9 cellular contexts compared by ENCODE assay signal in the genomic region with DNA sequence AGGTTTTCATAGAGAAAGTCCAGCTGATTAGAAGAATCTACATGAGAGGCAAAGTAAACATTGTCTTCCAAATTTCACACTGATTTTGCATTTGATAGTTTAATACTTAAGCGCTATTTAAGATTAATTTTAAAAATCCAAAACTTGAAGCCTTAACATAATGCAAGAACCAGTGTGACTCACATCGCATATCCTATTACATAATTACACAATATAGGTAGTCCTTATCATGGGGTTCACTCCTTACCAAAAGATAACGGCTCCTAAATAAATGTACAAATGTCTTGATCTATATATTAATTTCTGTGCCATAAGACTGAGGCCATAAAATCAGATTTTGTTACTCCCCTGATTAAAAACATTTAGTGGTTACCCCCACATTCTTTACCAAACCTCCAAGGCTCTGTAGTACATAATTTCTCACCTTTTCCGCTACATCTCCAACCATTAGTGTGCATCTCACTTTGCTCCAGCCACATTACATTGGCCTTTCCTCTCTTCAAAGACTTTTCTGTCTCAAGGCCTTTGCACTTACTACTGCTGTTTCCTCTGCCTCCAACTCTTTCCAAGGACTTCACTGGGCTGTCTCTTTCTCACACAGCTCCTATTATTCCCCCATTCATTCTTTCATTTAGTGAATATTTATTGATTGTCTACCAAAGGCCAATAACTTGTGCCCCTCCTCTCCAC. TPM values are rescaled to one million over a fixed set of nuclear protein-coding genes. Genes with fewer than 3 reads are reported as not detected.
DNase-seq lines count a peak whose midpoint lies in the region; ATAC-seq, FAIRE-seq and TF ChIP-seq lines count a peak whose summit lies in the region.
"Had no signal": no experiment of that assay in that cellular context is flagged by ENCODE, and none has a peak within 500 bp of the region (broad histone marks: within the 10 kb centered on the region; RNA-seq: fewer than 3 reads in every experiment).

No MANE protein-coding gene starts in this region.

- H3K9me1 ChIP-seq in keratinocyte (ENCODE audit: control insufficient read depth, extremely low read depth, insufficient read depth, low read length), result no peaks in the 10 kb centered on the region

- FAIRE-seq in keratinocyte (lab: Jason Lieb, UNC), result no peak

- H3K27ac ChIP-seq in keratinocyte (ENCODE audit: control insufficient read depth, insufficient read depth, low read length), result peak overlapping the region; percentile 99
- H3K27ac ChIP-seq in thymus (ENCODE audit: low read depth), result no peak overlapping the region
- H3K27ac ChIP-seq in substantia nigra (ENCODE audit: low read depth, low read length, poor library complexity, severe bottlenecking), result no peak overlapping the region

- DNase-seq in activated CD4-positive, alpha-beta T cell treated with anti-CD3 and anti-CD28 coated beads, Interleukin-2, amount 10 ng/mL, durations not matched to agents 24 days and 14 days, result no peak
- no peak for DNase-seq in activated CD4-positive, alpha-beta T cell treated with anti-CD3 and anti-CD28 coated beads for 4 hours
- no peak for DNase-seq in activated T-helper 2 cell treated with anti-CD3 and anti-CD28 coated beads, Interferon-gamma antibody, Interleukin-2, Interleukin-4, amounts not matched to agents 10 μg/mL and 5 μg/mL and 100 μg/mL, durations not matched to agents 14 hours and 24 hours and 36 hours (ENCODE audit: low spot score)
- no peak for DNase-seq in keratinocyte (ENCODE audit: low read depth, low spot score)
- DNase-seq in substantia nigra (lab: John Stamatoyannopoulos, UW), result no peak
- DNase-seq in omental fat pad (ENCODE audit: low spot score), result no peak

- H3K36me3 Mint-ChIP-seq in activated CD4-positive, alpha-beta T cell treated with anti-CD3 and anti-CD28 coated beads, Interleukin-2, amount 10 ng/mL, durations not matched to agents 24 days and 14 days (ENCODE audit: low read depth), result peaks cover 37% of the 10 kb centered on the region
- peaks cover 43% of the 10 kb centered on the region for H3K36me3 Mint-ChIP-seq in activated T-helper 2 cell treated with anti-CD3 and anti-CD28 coated beads, Interferon-gamma antibody, Interleukin-2, Interleukin-4, amounts not matched to agents 10 μg/mL and 5 μg/mL and 100 μg/mL, durations not matched to agents 14 hours and 24 hours and 36 hours (ENCODE audit: low read depth)

- H3K27me3 Mint-ChIP-seq in activated CD4-positive, alpha-beta T cell treated with anti-CD3 and anti-CD28 coated beads, Interleukin-2, amount 10 ng/mL, durations not matched to agents 24 days and 14 days, result no peaks in the 10 kb centered on the region
- H3K27me3 Mint-ChIP-seq in activated T-helper 2 cell treated with anti-CD3 and anti-CD28 coated beads, Interferon-gamma antibody, Interleukin-2, Interleukin-4, amounts not matched to agents 10 μg/mL and 5 μg/mL and 100 μg/mL, durations not matched to agents 14 hours and 24 hours and 36 hours (ENCODE audit: low read depth), result peaks cover 9% of the 10 kb centered on the region

- H3K4me1 Mint-ChIP-seq in activated CD4-positive, alpha-beta T cell treated with anti-CD3 and anti-CD28 coated beads, Interleukin-2, amount 10 ng/mL, durations not matched to agents 24 days and 14 days, result peaks cover 24% of the 10 kb centered on the region
- peaks cover 24% of the 10 kb centered on the region for H3K4me1 Mint-ChIP-seq in activated T-helper 2 cell treated with anti-CD3 and anti-CD28 coated beads, Interferon-gamma antibody, Interleukin-2, Interleukin-4, amounts not matched to agents 10 μg/mL and 5 μg/mL and 100 μg/mL, durations not matched to agents 14 hours and 24 hours and 36 hours (ENCODE audit: low read depth)

- intact Hi-C loops in activated CD4-positive, alpha-beta T cell treated with anti-CD3 and anti-CD28 coated beads, Interleukin-2, amount 10 ng/mL, durations not matched to agents 24 days and 14 days (cut with micrococcal nuclease), result loop anchor here (1.0 to 2.0 kb wide), 5 partner anchors 10 to 1589 kb away; partner anchors contain the start of genes CAST and ERAP1
- intact Hi-C loops in activated T-helper 2 cell treated with anti-CD3 and anti-CD28 coated beads, Interferon-gamma antibody, Interleukin-2, Interleukin-4, amounts not matched to agents 10 μg/mL and 5 μg/mL and 100 μg/mL, durations not matched to agents 14 hours and 24 hours and 36 hours (cut with micrococcal nuclease), result loop anchor here (2.0 to 10.0 kb wide), 6 partner anchors 315 to 1627 kb away; partner anchors contain the start of genes ARSK, CAST, RGMB and SKIC3

- H3K36me3 ChIP-seq in keratinocyte (ENCODE audit: control insufficient read depth in 2 of 2, extremely low read depth in 1 of 2, insufficient read depth in 2 of 2, low read length in 2 of 2) (peaks cover 6 to 11% of the 10 kb centered on the region in 2 experiments), thymus (ENCODE audit: control insufficient read depth, insufficient read depth) (peaks cover 9% of the 10 kb centered on the region)

- H3K27me3 ChIP-seq in keratinocyte (ENCODE audit: control insufficient read depth, extremely low read depth, insufficient read depth, low read length) (no peaks in the 10 kb centered on the region), thymus (ENCODE audit: control insufficient read depth, insufficient read depth) (no peaks in the 10 kb centered on the region)

- H2AFZ ChIP-seq in keratinocyte (ENCODE audit: control insufficient read depth, low read length), result peak overlapping the region; percentile 18

- H3K4me3 Mint-ChIP-seq in activated CD4-positive, alpha-beta T cell treated with anti-CD3 and anti-CD28 coated beads, Interleukin-2, amount 10 ng/mL, durations not matched to agents 24 days and 14 days, result peak overlapping the region; percentile 89
- H3K4me3 Mint-ChIP-seq in activated T-helper 2 cell treated with anti-CD3 and anti-CD28 coated beads, Interferon-gamma antibody, Interleukin-2, Interleukin-4, amounts not matched to agents 10 μg/mL and 5 μg/mL and 100 μg/mL, durations not matched to agents 14 hours and 24 hours and 36 hours (ENCODE audit: low read depth), result peak overlapping the region; percentile 89

- peaks cover 5% of the 10 kb centered on the region for H3K9me3 Mint-ChIP-seq in activated CD4-positive, alpha-beta T cell treated with anti-CD3 and anti-CD28 coated beads, Interleukin-2, amount 10 ng/mL, durations not matched to agents 24 days and 14 days
- peaks cover 12% of the 10 kb centered on the region for H3K9me3 Mint-ChIP-seq in activated T-helper 2 cell treated with anti-CD3 and anti-CD28 coated beads, Interferon-gamma antibody, Interleukin-2, Interleukin-4, amounts not matched to agents 10 μg/mL and 5 μg/mL and 100 μg/mL, durations not matched to agents 14 hours and 24 hours and 36 hours

- dilution Hi-C loops in keratinocyte (cut with MboI; ENCODE audit: extremely low pct_ligation_motif_present, low sequenced_read_pairs), result no loop called here

- H4K20me1 ChIP-seq in keratinocyte (ENCODE audit: control insufficient read depth, extremely low read depth, insufficient read depth, low read length), result no peaks in the 10 kb centered on the region

- H3K79me2 ChIP-seq in keratinocyte (ENCODE audit: control insufficient read depth, insufficient read depth, low read length), result peaks cover 32% of the 10 kb centered on the region

- peak overlapping the region; percentile 100 for H3K27ac Mint-ChIP-seq in activated CD4-positive, alpha-beta T cell treated with anti-CD3 and anti-CD28 coated beads, Interleukin-2, amount 10 ng/mL, durations not matched to agents 24 days and 14 days
- peak overlapping the region; percentile 100 for H3K27ac Mint-ChIP-seq in activated T-helper 2 cell treated with anti-CD3 and anti-CD28 coated beads, Interferon-gamma antibody, Interleukin-2, Interleukin-4, amounts not matched to agents 10 μg/mL and 5 μg/mL and 100 μg/mL, durations not matched to agents 14 hours and 24 hours and 36 hours

- no peaks in the 10 kb centered on the region for H3K9me3 ChIP-seq in keratinocyte (ENCODE audit: control insufficient read depth, low read depth, low read length)
- no peaks in the 10 kb centered on the region for H3K9me3 ChIP-seq in thymus (ENCODE audit: control insufficient read depth)

- peak overlapping the region; percentile 73 to 96 (median 86) for H3K4me3 ChIP-seq in keratinocyte (ENCODE audit: control insufficient read depth in 2 of 3, extremely low read depth in 1 of 3, insufficient read depth in 2 of 3, low read depth in 1 of 3, low read length in 3 of 3)
- peak overlapping the region; percentile 71 for H3K4me3 ChIP-seq in thymus (ENCODE audit: low read length)

- H3K9ac ChIP-seq in keratinocyte (ENCODE audit: control insufficient read depth, extremely low read depth, insufficient read depth, low read length), result peak overlapping the region; percentile 92

- WGBS in thymus, result 96% methylated on average over 4 of the region's 4 CpGs

- no peak for TF ChIP-seq CTCF in keratinocyte (optimal IDR thresholded peaks at IDR 0.05 in 1 of 3, IDR thresholded peaks at IDR 0.05 in 1 of 3, conservative IDR thresholded peaks at IDR 0.05 in 1 of 3; ENCODE audit: extremely low read depth in 1 of 3, insufficient read depth in 2 of 3, low read length in 3 of 3)
- TF ChIP-seq CTCF in omental fat pad (IDR thresholded peaks at IDR 0.05), result no peak

- H3K4me1 ChIP-seq in keratinocyte (ENCODE audit: control insufficient read depth, extremely low read depth, insufficient read depth, low read length) (peaks cover 12% of the 10 kb centered on the region), thymus (ENCODE audit: control insufficient read depth, insufficient read depth, low read length) (peaks cover 9% of the 10 kb centered on the region)

- peak overlapping the region; percentile 88 for H3K4me2 ChIP-seq in keratinocyte (ENCODE audit: control insufficient read depth, extremely low read depth, insufficient read depth, low read depth, low read length)

- no peak for ATAC-seq in HG03457 (IDR thresholded peaks at IDR 0.05; ENCODE audit: unreplicated experiment)
- ATAC-seq in omental fat pad (ENCODE audit: low FRiP score), result no peak

RNA-seq across cellular contexts. Expression of gene RIOK2, which starts 1.0 kb away (rescaled TPM):
- 40.8 and 42.0 TPM in 2 replicates for total RNA-seq in activated CD4-positive, alpha-beta T cell treated with anti-CD3 and anti-CD28 coated beads, Interleukin-2, amount 10 ng/mL, durations not matched to agents 24 days and 14 days
- total RNA-seq in activated T-helper 2 cell treated with anti-CD3 and anti-CD28 coated beads, Interferon-gamma antibody, Interleukin-2, Interleukin-4, amounts not matched to agents 10 μg/mL and 5 μg/mL and 100 μg/mL, durations not matched to agents 14 hours and 24 hours and 36 hours, result 28.1 and 30.5 TPM in 2 replicates
- polyA plus RNA-seq in keratinocyte (11.6 to 34.5 TPM (median 15.4 TPM) in 3 replicates), thymus (15.9 TPM)
- 72.3 TPM for polyA plus RNA-seq in keratinocyte (2011; ENCODE audit: low read depth)
- polyA plus RNA-seq in keratinocyte (2011; cell fraction: cytosol; rRNA removed), result 8.5 and 23.1 TPM in 2 replicates
- 18.3 and 19.3 TPM in 2 replicates for polyA plus RNA-seq in keratinocyte (2011; cell fraction: nucleus; rRNA removed)
- polyA plus RNA-seq in keratinocyte (2012; ENCODE audit: low replicate concordance), result 21.1 and 22.1 TPM in 2 replicates
- polyA minus RNA-seq in keratinocyte, result 0.98 to 27.9 TPM (median 6.4 TPM) in 3 replicates
- 6.5 TPM for polyA minus RNA-seq in keratinocyte (2011; cell fraction: cytosol; rRNA and poly(A)+ RNA removed)
- polyA minus RNA-seq in keratinocyte (2011; cell fraction: nucleus; rRNA and poly(A)+ RNA removed), result 10.0 and 13.7 TPM in 2 replicates
- total RNA-seq in omental fat pad, result 10 to 100 TPM; 24.7 to 37.0 (median 28.0) TPM

RNA-seq across cellular contexts. Expression of gene LIX1, which starts 39.6 kb away (rescaled TPM):
- total RNA-seq in activated CD4-positive, alpha-beta T cell treated with anti-CD3 and anti-CD28 coated beads, Interleukin-2, amount 10 ng/mL, durations not matched to agents 24 days and 14 days, result not detected in 2 replicates
- not detected in 2 replicates for total RNA-seq in activated T-helper 2 cell treated with anti-CD3 and anti-CD28 coated beads, Interferon-gamma antibody, Interleukin-2, Interleukin-4, amounts not matched to agents 10 μg/mL and 5 μg/mL and 100 μg/mL, durations not matched to agents 14 hours and 24 hours and 36 hours
- polyA plus RNA-seq in keratinocyte (not detected in 3 replicates), thymus (0.09 TPM)
- polyA plus RNA-seq in keratinocyte (2011; ENCODE audit: low read depth), result not detected
- not detected in 2 replicates for polyA plus RNA-seq in keratinocyte (2011; cell fraction: cytosol; rRNA removed)
- polyA plus RNA-seq in keratinocyte (2011; cell fraction: nucleus; rRNA removed), result not detected in 2 replicates
- not detected in 2 replicates for polyA plus RNA-seq in keratinocyte (2012; ENCODE audit: low replicate concordance)
- polyA minus RNA-seq in keratinocyte, result not detected in 3 replicates
- polyA minus RNA-seq in keratinocyte (2011; cell fraction: cytosol; rRNA and poly(A)+ RNA removed), result not detected
- polyA minus RNA-seq in keratinocyte (2011; cell fraction: nucleus; rRNA and poly(A)+ RNA removed), result not detected in 2 replicates
- total RNA-seq in omental fat pad, result not detected
- total RNA-seq: T-helper 1 cell treated with Interleukin-12 subunit alpha and Interleukin-12 subunit beta and Interleukin-4 antibody, amounts not matched to agents 30 ng/mL and 1 ng/mL, for 36 hours had no signal
